In genomic region chr19:7942981-7943443, GRCh38 we compare ENCODE assay signal across 8 cellular contexts. TPM values are rescaled to one million over a fixed set of nuclear protein-coding genes. Genes with fewer than 3 reads are reported as not detected.
DNase-seq lines count a peak whose midpoint lies in the region; ATAC-seq and TF ChIP-seq lines count a peak whose summit lies in the region.

No MANE protein-coding gene starts in this region.

- H3K9me3 ChIP-seq in HCT116 (ENCODE audit: control insufficient read depth in 1 of 2, insufficient read depth in 1 of 2, low read depth in 1 of 2, low read length in 2 of 2) (no peaks in the 10 kb centered on the region), iPS DF 6.9 (ENCODE audit: control insufficient read depth, insufficient read depth, low read length) (no peaks in the 10 kb centered on the region)

- peak overlapping the region; percentile 98 for H3K4me3 Mint-ChIP-seq in activated T-helper 17 cell treated with anti-CD3 and anti-CD28 coated beads, Interleukin-2, amount 50 U/mL, for 72 hours
- peak overlapping the region; percentile 93 to 96 for H3K4me3 Mint-ChIP-seq in stimulated activated naive CD8-positive, alpha-beta T cell treated with anti-CD3 and anti-CD28 coated beads, Interleukin-15, amount 100 ng/mL, for 72 hours

- CTCF ChIA-PET in BJ (lab: Yijun Ruan, JAX) (interaction anchor here (0.7 to 3.6 kb wide), 19 partner anchors 9 to 474 kb away, joined by 3 to 57 read pairs (median 8); partner anchors contain the start of genes ELAVL1, MAP2K7 and SNAPC2), HCT116 (lab: Charles Lee) (interaction anchor here (0.6 to 2.4 kb wide), 16 partner anchors 8 to 393 kb away, joined by 3 to 30 read pairs (median 5); partner anchors contain the start of gene SNAPC2), GM10248 (lab: Yijun Ruan, JAX) (interaction anchor here (0.8 to 6.9 kb wide), 33 partner anchors 8 to 549 kb away, joined by 3 to 90 read pairs (median 7); partner anchors contain the start of genes CCL25, CTXN1, ELAVL1 and MAP2K7)

- no peaks in the 10 kb centered on the region for H4K20me1 ChIP-seq in HCT116 (ENCODE audit: insufficient read depth)

- RAD21 ChIA-PET in HCT116 (lab: Charles Lee; ENCODE audit: low non-redundant PET in 1 of 2, low total read pairs in 2 of 2, uncharacterized antibody in 2 of 2, unreplicated experiment in 2 of 2), result interaction anchor here in 1 of 2 experiments (1.6 kb wide), 1 partner anchor 212 kb away, joined by 3 read pairs; no protein-coding TSS in a partner anchor

- intact Hi-C loops in HCT116 (cut with micrococcal nuclease), result loop anchor here (5.0 kb wide), 1 partner anchor 214 kb away; no protein-coding TSS in a partner anchor

- H2AFZ ChIP-seq in HCT116 (ENCODE audit: low read depth, low read length, poor library complexity, severe bottlenecking), result no peak overlapping the region

- H3K4me3 ChIP-seq in BJ (ENCODE audit: low read depth, low read length) (peak overlapping the region; percentile 98), HCT116 (replicated peaks in 1 of 2; ENCODE audit: low read depth in 1 of 2, low read length in 2 of 2) (peak overlapping the region; percentile 96 to 99), iPS DF 6.9 (ENCODE audit: low read length) (peak overlapping the region; percentile 67)

- ATAC-seq in HCT116 (no peak), GM19452 (IDR thresholded peaks at IDR 0.05; ENCODE audit: unreplicated experiment) (no peak)
- ATAC-seq in activated T-helper 17 cell treated with anti-CD3 and anti-CD28 coated beads, Interleukin-2, amount 50 U/mL, for 72 hours (replicated peaks), result peak; percentile 10
- peak; percentile 15 for ATAC-seq in stimulated activated naive CD8-positive, alpha-beta T cell treated with anti-CD3 and anti-CD28 coated beads, Interleukin-15, amount 100 ng/mL, for 72 hours

- peaks cover 13 to 25% of the 10 kb centered on the region in 2 experiments for H3K4me1 ChIP-seq in HCT116 (ENCODE audit: control insufficient read depth in 1 of 2, insufficient read depth in 2 of 2, low read length in 2 of 2)
- H3K4me1 ChIP-seq in iPS DF 6.9 (ENCODE audit: control insufficient read depth, insufficient read depth, low read length), result no peaks in the 10 kb centered on the region

- no TSS peak for BruUV-seq in HCT116 (replicated peaks; lab: Mats Ljungman, UMichigan)

- no peaks in the 10 kb centered on the region for H3K9me2 ChIP-seq in HCT116 (ENCODE audit: insufficient read depth)

- H3K27me3 ChIP-seq in BJ (ENCODE audit: control insufficient read depth, insufficient read depth, low read length), result no peaks in the 10 kb centered on the region
- H3K27me3 ChIP-seq in HCT116 (ENCODE audit: insufficient read depth, low read length), result no peaks in the 10 kb centered on the region
- no peaks in the 10 kb centered on the region for H3K27me3 ChIP-seq in iPS DF 6.9 (ENCODE audit: control insufficient read depth, insufficient read depth, low read length)

- H3K27ac Mint-ChIP-seq in activated T-helper 17 cell treated with anti-CD3 and anti-CD28 coated beads, Interleukin-2, amount 50 U/mL, for 72 hours, result peak overlapping the region; percentile 94
- H3K27ac Mint-ChIP-seq in stimulated activated naive CD8-positive, alpha-beta T cell treated with anti-CD3 and anti-CD28 coated beads, Interleukin-15, amount 100 ng/mL, for 72 hours, result peak overlapping the region; percentile 98 to 99

- POLR2A ChIA-PET in BJ (lab: Charles Lee) (interaction anchor here (1.0 to 1.1 kb wide), 2 partner anchors 22 to 74 kb away, joined by 3 to 6 read pairs; partner anchors contain the start of gene SNAPC2), HCT116 (lab: Charles Lee) (interaction anchor here (0.7 to 2.5 kb wide), 17 partner anchors 9 to 308 kb away, joined by 3 to 23 read pairs (median 4); partner anchors contain the start of gene SNAPC2), GM10248 (lab: Yijun Ruan, JAX) (interaction anchor here (1.0 to 2.5 kb wide), 6 partner anchors 7 to 74 kb away, joined by 3 to 18 read pairs (median 8); partner anchors contain the start of genes MAP2K7 and SNAPC2)

- H3K36me3 Mint-ChIP-seq in activated T-helper 17 cell treated with anti-CD3 and anti-CD28 coated beads, Interleukin-2, amount 50 U/mL, for 72 hours (ENCODE audit: low read depth), result peaks cover 46% of the 10 kb centered on the region

- TF ChIP-seq CTCF in BJ (IDR thresholded peaks at IDR 0.05; ENCODE audit: insufficient read depth, low read depth, low read length), result no peak
- TF ChIP-seq CTCF in HCT116 (IDR thresholded peaks at IDR 0.05 in 2 of 3, conservative IDR thresholded peaks at IDR 0.05 in 1 of 3; ENCODE audit: borderline replicate concordance in 1 of 3, insufficient read depth in 1 of 3, low read depth in 2 of 3, low read length in 2 of 3), result no peak
- TF ChIP-seq CTCF in GM10248 (IDR thresholded peaks at IDR 0.05; ENCODE audit: control extremely low read depth, extremely low read depth, low read depth, missing control alignments), result no peak

- DNase-seq in BJ (ENCODE audit: low read depth), result no peak
- DNase-seq in HCT116 (ENCODE audit: low read depth, low spot score), result no peak
- DNase-seq in iPS DF 6.9 (ENCODE audit: low read depth, low spot score), result no peak
- DNase-seq in stimulated activated naive CD8-positive, alpha-beta T cell treated with anti-CD3 and anti-CD28 coated beads, Interleukin-15, amount 100 ng/mL, for 72 hours, result no peak
- no peak for DNase-seq in COLO829 (ENCODE audit: low spot score)
- no peak for DNase-seq in GM10248 (ENCODE audit: extremely low spot score)

- no peak for TF ChIP-seq POLR2A in HCT116 (IDR thresholded peaks at IDR 0.05; ENCODE audit: borderline replicate concordance, extremely low read depth, insufficient read depth, insufficient read length)

- peak overlapping the region; percentile 92 for H3K4me2 ChIP-seq in HCT116 (ENCODE audit: low read length)

- peaks cover 48% of the 10 kb centered on the region for H3K79me2 ChIP-seq in HCT116 (ENCODE audit: insufficient read depth, low read length)

- H3K27ac ChIP-seq in HCT116 (ENCODE audit: low read depth, low read length) (peak overlapping the region; percentile 77), iPS DF 6.9 (ENCODE audit: low read length) (no peak overlapping the region)

- peaks cover 13% of the 10 kb centered on the region for H3K36me3 ChIP-seq in BJ (ENCODE audit: control insufficient read depth, insufficient read depth, low read length)
- H3K36me3 ChIP-seq in HCT116 (ENCODE audit: control insufficient read depth in 1 of 2, insufficient read depth in 2 of 2, low read length in 2 of 2), result peaks cover 13 to 19% of the 10 kb centered on the region in 2 experiments; a peak in 3 of 4 replicates
- peaks cover 7% of the 10 kb centered on the region; the same call in 1 of the 2 replicates for H3K36me3 ChIP-seq in iPS DF 6.9 (ENCODE audit: control insufficient read depth, insufficient read depth, low read length)

- no peaks in the 10 kb centered on the region for H3K27me3 Mint-ChIP-seq in activated T-helper 17 cell treated with anti-CD3 and anti-CD28 coated beads, Interleukin-2, amount 50 U/mL, for 72 hours
- H3K27me3 Mint-ChIP-seq in stimulated activated naive CD8-positive, alpha-beta T cell treated with anti-CD3 and anti-CD28 coated beads, Interleukin-15, amount 100 ng/mL, for 72 hours, result no peaks in the 10 kb centered on the region

- no CpG with 5 or more reads among the region's 33 CpGs for WGBS in iPS DF 6.9 (ENCODE audit: insufficient coverage, insufficient read length)

- H3K9ac ChIP-seq in HCT116 (ENCODE audit: low read length), result peak overlapping the region; percentile 96

- no peak for TF ChIP-seq RAD21 in HCT116 (IDR thresholded peaks at IDR 0.05; ENCODE audit: low read depth)

- H3K9me3 Mint-ChIP-seq in activated T-helper 17 cell treated with anti-CD3 and anti-CD28 coated beads, Interleukin-2, amount 50 U/mL, for 72 hours, result no peaks in the 10 kb centered on the region
- no peaks in the 10 kb centered on the region for H3K9me3 Mint-ChIP-seq in stimulated activated naive CD8-positive, alpha-beta T cell treated with anti-CD3 and anti-CD28 coated beads, Interleukin-15, amount 100 ng/mL, for 72 hours

- peaks cover 22% of the 10 kb centered on the region for H3K4me1 Mint-ChIP-seq in activated T-helper 17 cell treated with anti-CD3 and anti-CD28 coated beads, Interleukin-2, amount 50 U/mL, for 72 hours
- H3K4me1 Mint-ChIP-seq in stimulated activated naive CD8-positive, alpha-beta T cell treated with anti-CD3 and anti-CD28 coated beads, Interleukin-15, amount 100 ng/mL, for 72 hours, result peaks cover 54% of the 10 kb centered on the region

TF ChIP-seq in HCT116, 20 proteins besides CTCF, POLR2A, EP300 and RAD21 (continues in another document):
- TF ChIP-seq CBX3 (IDR thresholded peaks at IDR 0.05; ENCODE audit: low read depth) (no peak), ATF3 (IDR thresholded peaks at IDR 0.05) (no peak), CEBPB (IDR thresholded peaks at IDR 0.05; ENCODE audit: low read depth) (no peak)

RNA-seq across cellular contexts. Expression of gene TIMM44, which starts 0.5 kb away (rescaled TPM):
- polyA plus RNA-seq in BJ (2011; rRNA removed), result 51.1 and 56.6 TPM in 2 replicates
- 20.1 and 37.0 TPM in 2 replicates for polyA minus RNA-seq in BJ (2011; rRNA and poly(A)+ RNA removed)
- 136 TPM for total RNA-seq in HCT116 (2021; ENCODE audit: unreplicated experiment)
- 75.6 and 76.4 TPM in 2 replicates for polyA plus RNA-seq in HCT116 (2012)
- 10 to 100 TPM; 49.8 to 81.5 TPM for total RNA-seq in activated T-helper 17 cell treated with anti-CD3 and anti-CD28 coated beads, Interleukin-2, amount 50 U/mL, for 72 hours

RNA-seq across cellular contexts. Expression of gene CTXN1, which starts 17.1 kb away (rescaled TPM):
- polyA plus RNA-seq in BJ (2011; rRNA removed), result 1.3 and 2.0 TPM in 2 replicates
- 0.57 and 1.2 TPM in 2 replicates for polyA minus RNA-seq in BJ (2011; rRNA and poly(A)+ RNA removed)
- total RNA-seq in HCT116 (2021; ENCODE audit: unreplicated experiment), result 56.0 TPM
- polyA plus RNA-seq in HCT116 (2012), result 19.3 and 20.5 TPM in 2 replicates
- under 1 TPM in 1 of 2 donors, not detected in 1; 0.19 TPM for total RNA-seq in activated T-helper 17 cell treated with anti-CD3 and anti-CD28 coated beads, Interleukin-2, amount 50 U/mL, for 72 hours

RNA-seq across cellular contexts. Expression of gene SNAPC2, which starts 22.9 kb away (rescaled TPM):
- 16.6 and 28.2 TPM in 2 replicates for polyA plus RNA-seq in BJ (2011; rRNA removed)
- polyA minus RNA-seq in BJ (2011; rRNA and poly(A)+ RNA removed), result 10.1 and 15.6 TPM in 2 replicates
- total RNA-seq in HCT116 (2021; ENCODE audit: unreplicated experiment), result 42.9 TPM
- 35.7 and 41.4 TPM in 2 replicates for polyA plus RNA-seq in HCT116 (2012)
- total RNA-seq in activated T-helper 17 cell treated with anti-CD3 and anti-CD28 coated beads, Interleukin-2, amount 50 U/mL, for 72 hours, result 10 to 100 TPM; 16.4 to 20.9 TPM

RNA-seq across cellular contexts. Expression of gene TGFBR3L, which starts 28.4 kb away (rescaled TPM):
- polyA plus RNA-seq in BJ (2011; rRNA removed), result 0.50 and 0.61 TPM in 2 replicates
- 0.57 and 1.2 TPM in 2 replicates for polyA minus RNA-seq in BJ (2011; rRNA and poly(A)+ RNA removed)
- total RNA-seq in HCT116 (2021; ENCODE audit: unreplicated experiment), result 30.9 TPM
- polyA plus RNA-seq in HCT116 (2012), result 37.9 and 39.2 TPM in 2 replicates
- total RNA-seq in activated T-helper 17 cell treated with anti-CD3 and anti-CD28 coated beads, Interleukin-2, amount 50 U/mL, for 72 hours, result 1 to 10 TPM; 3.7 to 7.6 TPM

RNA-seq across cellular contexts. Expression of gene MAP2K7, which starts 39.3 kb away (rescaled TPM):
- 6.2 and 8.0 TPM in 2 replicates for polyA plus RNA-seq in BJ (2011; rRNA removed)
- polyA minus RNA-seq in BJ (2011; rRNA and poly(A)+ RNA removed), result 10.1 and 10.3 TPM in 2 replicates
- 59.1 TPM for total RNA-seq in HCT116 (2021; ENCODE audit: unreplicated experiment)
- polyA plus RNA-seq in HCT116 (2012), result 36.4 and 43.1 TPM in 2 replicates
- 10 to 100 TPM; 39.0 to 46.3 TPM for total RNA-seq in activated T-helper 17 cell treated with anti-CD3 and anti-CD28 coated beads, Interleukin-2, amount 50 U/mL, for 72 hours

Comparison
In these comparisons a context has a peak if more than half of its experiments do, and no peak if none do; other contexts are left out.
1. ATAC-seq: peak in activated T-helper 17 cell treated with anti-CD3 and anti-CD28 coated beads, Interleukin-2, amount 50 U/mL, for 72 hours (single experiment) and stimulated activated naive CD8-positive, alpha-beta T cell treated with anti-CD3 and anti-CD28 coated beads, Interleukin-15, amount 100 ng/mL, for 72 hours (single experiment); none in HCT116 (single experiment) and GM19452 (single experiment).
2. RNA of gene CTXN1, which starts 17.1 kb away (total RNA-seq): 56.0 TPM in HCT116 (single experiment); 0.19 TPM in activated T-helper 17 cell treated with anti-CD3 and anti-CD28 coated beads, Interleukin-2, amount 50 U/mL, for 72 hours; every median in the first group is over 10 times any median in the second.
3. Peak in every context shown above with its lines, with median percentiles within 50 percentile points of each other: H3K4me3 ChIP-seq.